In the genomic region with DNA sequence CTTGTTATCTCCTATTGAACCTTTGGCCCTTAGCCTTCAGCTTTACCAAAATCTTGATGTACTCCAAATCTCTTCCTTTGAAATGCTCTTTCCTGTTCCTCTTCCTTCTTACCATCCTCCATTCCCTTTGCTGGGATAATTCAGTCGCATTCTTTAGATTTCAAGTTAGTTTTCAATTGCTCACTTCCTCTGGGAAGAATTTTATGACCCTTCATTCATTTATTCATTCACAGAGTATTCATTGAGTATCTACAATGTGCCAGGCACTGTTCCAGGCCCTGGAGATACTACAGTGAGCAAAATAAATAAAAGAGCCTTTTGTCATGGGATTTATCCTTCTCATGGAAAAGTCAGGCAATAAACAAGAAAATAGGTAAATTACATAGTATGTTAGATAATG, we compare ENCODE assay signal across 26 cellular contexts.
"Had no signal": no experiment of that assay in that cellular context is flagged by ENCODE, and none has a peak within 500 bp of the region (broad histone marks: within the 10 kb centered on the region; RNA-seq: fewer than 3 reads in every experiment).

No MANE protein-coding gene starts in this region.

- H3K4me3 ChIP-seq: SJCRH30 had no signal

- ATAC-seq: activated T-helper 17 cell treated with anti-CD3 and anti-CD28 coated beads, Interleukin-2, amount 50 U/mL, for 72 hours; Panc1 had no signal

- H3K9ac ChIP-seq: SK-N-SH had no signal

- H3K4me1 ChIP-seq: SJCRH30 had no signal

- H3K27ac ChIP-seq: brain microvascular endothelial cell, RWPE1, SJCRH30, VCaP had no signal

- DNase-seq: activated CD4-positive, alpha-beta memory T cell treated with anti-CD3 and anti-CD28 coated beads, Interleukin-2, amount 10 ng/mL, durations not matched to agents 7 days and 5 days; activated CD4-positive, alpha-beta T cell treated with anti-CD3 and anti-CD28 coated beads, Interleukin-2, amount 10 ng/mL, durations not matched to agents 7 days and 5 days; activated CD4-positive, CD25-positive, alpha-beta regulatory T cell; activated gamma-delta T cell; activated naive CD4-positive, alpha-beta T cell treated with anti-CD3 and anti-CD28 coated beads for 36 hours; activated T-cell treated with anti-CD3 and anti-CD28 coated beads for 4 hours; activated T-cell treated with anti-CD3 and anti-CD28 coated beads, Interleukin-2, amount 50 U/mL, for 48 hours; brain microvascular endothelial cell; cerebellar nuclear complex; NCI-H1092; NCI-H1417; NCI-H1694; NCI-H2029; NCI-H2107; NCI-H345; NCI-H510A; NCI-H526 treated with DMSO at 0.1 percent for 48 hours; NCI-H82; Right ventricle myocardium superior; SJCRH30; SK-N-SH; T-helper 1 cell had no signal

- H3K27me3 ChIP-seq: brain microvascular endothelial cell, SJCRH30 had no signal

- H3K36me3 ChIP-seq: brain microvascular endothelial cell, SJCRH30 had no signal

- H3K9me3 ChIP-seq: SJCRH30, SK-N-SH had no signal

- H3K4me2 ChIP-seq: SK-N-SH had no signal
